Comparison of ENCODE assay signal across 19 cellular contexts in the genomic region with DNA sequence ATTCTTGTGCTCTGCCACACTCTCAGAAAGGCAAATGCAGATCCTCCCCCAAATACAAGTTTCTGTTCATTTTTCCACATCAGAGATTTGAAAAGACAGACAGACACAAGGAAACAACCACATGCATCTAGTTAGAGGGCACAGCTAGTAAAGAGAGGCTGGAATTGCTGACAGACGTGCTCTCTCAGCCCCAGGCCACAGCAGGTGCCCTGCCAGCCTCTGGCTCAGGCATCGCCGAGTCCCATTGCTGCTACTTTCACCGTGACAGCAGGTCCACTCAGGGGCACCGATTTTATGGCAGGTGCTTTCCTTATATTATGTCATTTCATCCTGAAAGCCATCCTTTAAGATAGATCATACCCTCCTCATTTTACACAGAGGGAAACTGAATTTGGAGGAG.
"Had no signal": no experiment of that assay in that cellular context is flagged by ENCODE, and none has a peak within 500 bp of the region (broad histone marks: within the 10 kb centered on the region; RNA-seq: fewer than 3 reads in every experiment).

No MANE protein-coding gene starts in this region.

- H3K27ac Mint-ChIP-seq: activated naive CD4-positive, alpha-beta T cell treated with anti-CD3 and anti-CD28 coated beads, Interleukin-2, amount 50 U/mL, for 72 hours; immature natural killer cell; naive thymus-derived CD8-positive, alpha-beta T cell; type B pancreatic cell; WTC11 had no signal

- H2AFZ ChIP-seq: hepatocyte had no signal

- DNase-seq: activated T-cell treated with anti-CD3 and anti-CD28 coated beads, Interleukin-2, amount 50 U/mL, for 1 hour; effector memory CD4-positive, alpha-beta T cell; glutamatergic neuron; immature natural killer cell; left lung; naive thymus-derived CD8-positive, alpha-beta T cell; stimulated activated CD4-positive, alpha-beta T cell treated with anti-CD3 and anti-CD28 coated beads, Interleukin-2, amount 100 ng/mL, for 48 hours; stimulated activated naive CD4-positive, alpha-beta T cell; testis had no signal

- H3K27me3 Mint-ChIP-seq: central memory CD8-positive, alpha-beta T cell; naive thymus-derived CD8-positive, alpha-beta T cell had no signal

- H3K4me1 ChIP-seq: breast epithelium, left lung, prostate gland, testis, vagina had no signal

- ATAC-seq: activated naive CD4-positive, alpha-beta T cell treated with anti-CD3 and anti-CD28 coated beads, Interleukin-2, amount 50 U/mL, for 72 hours; esophagus mucosa; left lung; naive thymus-derived CD8-positive, alpha-beta T cell; WTC11 had no signal

- H3K79me2 ChIP-seq: hepatocyte had no signal

- H3K9me3 Mint-ChIP-seq: activated naive CD4-positive, alpha-beta T cell treated with anti-CD3 and anti-CD28 coated beads, Interleukin-2, amount 50 U/mL, for 72 hours; central memory CD8-positive, alpha-beta T cell; immature natural killer cell; naive thymus-derived CD8-positive, alpha-beta T cell; type B pancreatic cell; WTC11 had no signal

- H3K4me1 Mint-ChIP-seq: central memory CD8-positive, alpha-beta T cell; immature natural killer cell; naive thymus-derived CD8-positive, alpha-beta T cell; WTC11 had no signal

- H3K27ac ChIP-seq: breast epithelium, hepatocyte, left lung, prostate gland, testis, vagina had no signal

- H3K27me3 ChIP-seq: hepatocyte, testis, vagina had no signal

- H3K4me2 ChIP-seq: hepatocyte had no signal

- H3K9me3 ChIP-seq: breast epithelium, left lung, prostate gland, testis, vagina had no signal

- H3K36me3 Mint-ChIP-seq: activated naive CD4-positive, alpha-beta T cell treated with anti-CD3 and anti-CD28 coated beads, Interleukin-2, amount 50 U/mL, for 72 hours; immature natural killer cell; naive thymus-derived CD8-positive, alpha-beta T cell; type B pancreatic cell; WTC11 had no signal

- H3K4me3 Mint-ChIP-seq: central memory CD8-positive, alpha-beta T cell; immature natural killer cell; naive thymus-derived CD8-positive, alpha-beta T cell; type B pancreatic cell; WTC11 had no signal

- H3K4me3 ChIP-seq: breast epithelium, hepatocyte, left lung, lung, prostate gland, testis, vagina had no signal

- H3K36me3 ChIP-seq: breast epithelium, left lung, prostate gland, vagina had no signal
